In the genomic region with DNA sequence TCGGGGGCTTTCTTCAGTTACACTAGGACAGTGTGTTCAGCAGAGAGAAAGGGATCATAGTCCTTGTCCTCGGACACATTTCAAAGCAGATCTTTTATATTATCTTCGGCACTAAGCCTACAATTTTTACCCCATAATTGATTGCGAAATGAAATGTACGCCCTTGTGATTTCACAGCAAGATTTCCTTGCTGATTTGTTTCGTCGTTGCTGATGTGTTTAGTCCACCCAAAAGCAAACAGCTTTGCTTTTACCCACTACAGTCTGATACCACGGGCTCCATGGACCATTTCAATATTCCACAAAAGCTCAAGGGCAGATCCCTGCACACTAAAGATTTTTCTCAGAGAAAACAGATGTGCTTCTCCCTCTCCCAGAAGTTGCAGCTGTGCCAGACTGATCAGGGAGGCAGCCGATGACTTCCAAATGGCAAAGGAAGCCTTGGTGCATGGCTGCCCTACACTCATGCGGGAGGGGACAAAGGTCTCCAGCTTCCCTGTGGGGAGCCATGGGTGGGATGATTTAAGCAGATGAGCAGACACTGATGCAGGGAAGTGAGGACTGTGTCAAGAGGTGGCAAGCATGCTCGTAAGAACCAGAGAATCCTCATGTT, we compare ENCODE assay signal across 9 cellular contexts.
A peak's percentile ranks its signal among the peaks of the same experiment; 100 is the strongest.
DNase-seq lines count a peak whose midpoint lies in the region; ATAC-seq and TF ChIP-seq lines count a peak whose summit lies in the region.
"Had no signal": no experiment of that assay in that cellular context is flagged by ENCODE, and none has a peak within 500 bp of the region (broad histone marks: within the 10 kb centered on the region; RNA-seq: fewer than 3 reads in every experiment).

No MANE protein-coding gene starts in this region.

- H3K9me3 Mint-ChIP-seq in activated CD8-positive, alpha-beta T cell treated with anti-CD3 and anti-CD28 coated beads, Interleukin-2, amount 10 ng/mL, durations not matched to agents 7 days and 5 days (ENCODE audit: insufficient read depth), result no peaks in the 10 kb centered on the region
- no peaks in the 10 kb centered on the region for H3K9me3 Mint-ChIP-seq in activated CD8-positive, alpha-beta T cell treated with anti-CD3 and anti-CD28 coated beads for 36 hours

- H3K36me3 ChIP-seq in muscle layer of colon (ENCODE audit: insufficient read depth, low read length) (peaks cover 8% of the 10 kb centered on the region), upper lobe of left lung (peaks cover 0 to 14% (median 5%) of the 10 kb centered on the region in 4 donors)

- H3K4me3 Mint-ChIP-seq in activated CD8-positive, alpha-beta T cell treated with anti-CD3 and anti-CD28 coated beads, Interleukin-2, amount 10 ng/mL, durations not matched to agents 7 days and 5 days, result no peak overlapping the region
- H3K4me3 Mint-ChIP-seq in activated CD8-positive, alpha-beta T cell treated with anti-CD3 and anti-CD28 coated beads for 36 hours, result no peak overlapping the region

- no peak overlapping the region for H3K9ac ChIP-seq in muscle layer of colon (ENCODE audit: low read length)

- H3K36me3 Mint-ChIP-seq in activated CD8-positive, alpha-beta T cell treated with anti-CD3 and anti-CD28 coated beads, Interleukin-2, amount 10 ng/mL, durations not matched to agents 7 days and 5 days (ENCODE audit: low read depth), result peaks cover 23% of the 10 kb centered on the region
- peaks cover 21% of the 10 kb centered on the region for H3K36me3 Mint-ChIP-seq in activated CD8-positive, alpha-beta T cell treated with anti-CD3 and anti-CD28 coated beads for 36 hours (ENCODE audit: low read depth)

- no peak for TF ChIP-seq CTCF in activated CD8-positive, alpha-beta T cell treated with anti-CD3 and anti-CD28 coated beads for 36 hours (IDR thresholded peaks at IDR 0.05)
- TF ChIP-seq CTCF in upper lobe of left lung (IDR thresholded peaks at IDR 0.05), result no peak

- H3K9me3 ChIP-seq in muscle layer of colon (ENCODE audit: low read length), result no peaks in the 10 kb centered on the region
- H3K9me3 ChIP-seq in upper lobe of left lung, result no peaks in the 10 kb centered on the region

- CTCF ChIA-PET in activated CD8-positive, alpha-beta T cell treated with anti-CD3 and anti-CD28 coated beads, Interleukin-2, amount 10 ng/mL, durations not matched to agents 7 days and 5 days (lab: Charles Lee), result interaction anchor here (0.8 kb wide), 1 partner anchor 8 kb away, joined by 3 read pairs; no protein-coding TSS in a partner anchor
- CTCF ChIA-PET in activated CD8-positive, alpha-beta T cell treated with anti-CD3 and anti-CD28 coated beads for 36 hours (lab: Charles Lee), result interaction anchor here (1.6 kb wide), 1 partner anchor 9 kb away, joined by 3 read pairs; no protein-coding TSS in a partner anchor

- H3K27ac Mint-ChIP-seq in activated CD8-positive, alpha-beta T cell treated with anti-CD3 and anti-CD28 coated beads, Interleukin-2, amount 10 ng/mL, durations not matched to agents 7 days and 5 days, result peak overlapping the region; percentile 52
- H3K27ac Mint-ChIP-seq in activated CD8-positive, alpha-beta T cell treated with anti-CD3 and anti-CD28 coated beads for 36 hours, result no peak overlapping the region

- DNase-seq in activated CD8-positive, alpha-beta T cell treated with anti-CD3 and anti-CD28 coated beads, Interleukin-2, amount 10 ng/mL, durations not matched to agents 7 days and 5 days, result no peak
- DNase-seq in activated CD8-positive, alpha-beta T cell treated with anti-CD3 and anti-CD28 coated beads for 36 hours, result no peak
- DNase-seq in fibroblast of gingiva (ENCODE audit: low read depth) (peak; percentile 66), upper lobe of left lung (no peak), putamen (ENCODE audit: low spot score) (no peak)
- DNase-seq: effector CD4-positive, alpha-beta T cell had no signal

- no peak for TF ChIP-seq POLR2A in upper lobe of left lung (IDR thresholded peaks at IDR 0.05)

- ATAC-seq in activated CD8-positive, alpha-beta T cell treated with anti-CD3 and anti-CD28 coated beads, Interleukin-2, amount 10 ng/mL, durations not matched to agents 7 days and 5 days, result no peak
- no peak for ATAC-seq in activated CD8-positive, alpha-beta T cell treated with anti-CD3 and anti-CD28 coated beads for 36 hours
- ATAC-seq in upper lobe of left lung (ENCODE audit: low FRiP score in 2 of 2) (peak; percentile 62 to 71), HG02588 (IDR thresholded peaks at IDR 0.05; ENCODE audit: unreplicated experiment) (no peak), GM19351 (IDR thresholded peaks at IDR 0.05; ENCODE audit: unreplicated experiment) (no peak)

- no peak for TF ChIP-seq EP300 in upper lobe of left lung (IDR thresholded peaks at IDR 0.05)

- intact Hi-C loops in activated CD8-positive, alpha-beta T cell treated with anti-CD3 and anti-CD28 coated beads for 36 hours (cut with micrococcal nuclease), result no loop called here

- no peaks in the 10 kb centered on the region for H3K27me3 Mint-ChIP-seq in activated CD8-positive, alpha-beta T cell treated with anti-CD3 and anti-CD28 coated beads, Interleukin-2, amount 10 ng/mL, durations not matched to agents 7 days and 5 days (ENCODE audit: low read depth)
- no peaks in the 10 kb centered on the region for H3K27me3 Mint-ChIP-seq in activated CD8-positive, alpha-beta T cell treated with anti-CD3 and anti-CD28 coated beads for 36 hours

- POLR2A ChIA-PET in activated CD8-positive, alpha-beta T cell treated with anti-CD3 and anti-CD28 coated beads, Interleukin-2, amount 10 ng/mL, durations not matched to agents 7 days and 5 days (lab: Charles Lee), result no interaction called here
- POLR2A ChIA-PET in activated CD8-positive, alpha-beta T cell treated with anti-CD3 and anti-CD28 coated beads for 36 hours (lab: Charles Lee), result no interaction called here

- 54 to 56% methylated on average over 11 of the region's 11 CpGs for WGBS in upper lobe of left lung, 2 donors

- peak overlapping the region in 1 of 2 donors; percentile 2 for H3K4me3 ChIP-seq in muscle layer of colon (ENCODE audit: low read depth in 1 of 2, low read length in 2 of 2)
- no peak overlapping the region for H3K4me3 ChIP-seq in upper lobe of left lung

- peaks cover 27% of the 10 kb centered on the region for H3K4me1 Mint-ChIP-seq in activated CD8-positive, alpha-beta T cell treated with anti-CD3 and anti-CD28 coated beads, Interleukin-2, amount 10 ng/mL, durations not matched to agents 7 days and 5 days (ENCODE audit: low read depth)
- peaks cover 54% of the 10 kb centered on the region for H3K4me1 Mint-ChIP-seq in activated CD8-positive, alpha-beta T cell treated with anti-CD3 and anti-CD28 coated beads for 36 hours (ENCODE audit: low read depth)

- H3K27ac ChIP-seq in muscle layer of colon (ENCODE audit: low read depth, low read length) (peak overlapping the region; percentile 95), upper lobe of left lung (peak overlapping the region; percentile 17 to 81 (median 56))

- H3K27me3 ChIP-seq in muscle layer of colon (ENCODE audit: control insufficient read depth in 1 of 2, insufficient read depth in 2 of 2, low read length in 2 of 2) (no peaks in the 10 kb centered on the region), upper lobe of left lung (no peaks in the 10 kb centered on the region)

- peaks cover 68% of the 10 kb centered on the region for H3K4me1 ChIP-seq in muscle layer of colon (ENCODE audit: insufficient read depth, low read length)
- H3K4me1 ChIP-seq in upper lobe of left lung, result peaks cover 15 to 35% (median 22%) of the 10 kb centered on the region in 4 donors

Comparison
In these comparisons a context has a peak if more than half of its experiments do, and no peak if none do; other contexts are left out.
1. ATAC-seq: peak in upper lobe of left lung (2 of 2); none in activated CD8-positive, alpha-beta T cell treated with anti-CD3 and anti-CD28 coated beads, Interleukin-2, amount 10 ng/mL, durations not matched to agents 7 days and 5 days (single experiment), activated CD8-positive, alpha-beta T cell treated with anti-CD3 and anti-CD28 coated beads for 36 hours (single experiment), HG02588 (single experiment) and GM19351 (single experiment).